Comparison of ENCODE assay signal across 14 cellular contexts in the genomic region with DNA sequence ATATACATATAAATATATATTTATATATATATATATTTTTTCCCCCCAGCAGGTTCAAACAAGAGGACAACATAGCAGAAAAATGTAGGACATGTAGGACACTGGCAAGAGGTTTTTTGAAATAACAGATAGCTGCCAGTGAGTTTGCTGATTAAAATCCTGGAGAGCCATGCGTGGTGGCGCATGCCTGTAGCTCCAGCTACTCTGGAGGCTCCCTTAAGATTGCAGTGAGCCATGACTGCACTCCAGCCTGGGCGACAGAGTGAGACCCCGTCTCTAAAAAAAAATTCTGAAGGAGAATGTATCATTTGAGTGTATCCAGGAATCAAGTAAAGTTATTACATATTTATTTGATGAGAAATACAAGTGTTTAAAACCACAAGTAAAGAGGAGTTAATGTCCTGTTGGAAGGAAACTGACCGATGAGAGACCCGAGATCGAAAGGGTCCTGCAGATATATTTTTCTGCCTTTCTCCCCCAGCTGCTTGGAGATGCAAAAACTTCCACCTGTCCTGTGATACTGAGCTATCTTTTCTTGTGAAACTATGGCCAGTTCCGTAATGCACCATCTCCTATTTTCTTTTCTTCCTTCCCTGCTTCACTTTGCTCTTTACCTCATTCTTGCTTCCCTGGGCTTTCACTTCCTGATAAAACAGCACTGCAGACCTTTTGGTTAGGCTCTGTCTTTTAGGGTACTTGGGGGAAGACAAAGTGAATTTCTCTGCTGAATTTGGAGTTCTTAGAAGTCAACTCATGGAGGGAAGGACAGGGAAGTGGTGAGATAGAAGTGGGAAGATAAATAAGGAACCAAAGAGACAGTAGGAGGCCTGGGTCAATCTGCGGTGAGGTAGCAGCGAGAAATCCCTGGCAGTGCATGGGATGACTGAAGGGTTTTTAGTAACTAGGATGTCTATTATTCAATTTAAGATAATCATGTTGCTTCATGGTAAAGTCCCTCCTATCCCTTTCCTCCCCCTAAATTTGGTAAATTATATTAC. TPM values are rescaled to one million over a fixed set of nuclear protein-coding genes. Genes with fewer than 3 reads are reported as not detected.
DNase-seq lines count a peak whose midpoint lies in the region; ATAC-seq and TF ChIP-seq lines count a peak whose summit lies in the region.
"Had no signal": no experiment of that assay in that cellular context is flagged by ENCODE, and none has a peak within 500 bp of the region (broad histone marks: within the 10 kb centered on the region; RNA-seq: fewer than 3 reads in every experiment).

No MANE protein-coding gene starts in this region.

- peak overlapping the region; percentile 5; the same call in 1 of the 2 replicates for H2AFZ ChIP-seq in Loucy (ENCODE audit: low read length)

- no peak overlapping the region for H3K4me3 Mint-ChIP-seq in activated CD4-positive, alpha-beta memory T cell treated with anti-CD3 and anti-CD28 coated beads, Interleukin-2, amount 10 ng/mL, durations not matched to agents 7 days and 5 days
- H3K4me3 Mint-ChIP-seq in activated CD4-positive, alpha-beta memory T cell treated with anti-CD3 and anti-CD28 coated beads for 36 hours: no peak overlapping the region
- no peak overlapping the region for H3K4me3 Mint-ChIP-seq in effector memory CD8-positive, alpha-beta T cell

- no peak overlapping the region for H3K4me3 ChIP-seq in Loucy (ENCODE audit: low read length, poor library complexity, severe bottlenecking)
- no peak overlapping the region for H3K4me3 ChIP-seq in sigmoid colon
- H3K4me3 ChIP-seq in colonic mucosa: no peak overlapping the region
- H3K4me3 ChIP-seq: pancreas, Peyer's patch, thoracic aorta had no signal

- POLR2A ChIA-PET in activated CD4-positive, alpha-beta memory T cell treated with anti-CD3 and anti-CD28 coated beads, Interleukin-2, amount 10 ng/mL, durations not matched to agents 7 days and 5 days (lab: Charles Lee): no interaction called here
- POLR2A ChIA-PET in activated CD4-positive, alpha-beta memory T cell treated with anti-CD3 and anti-CD28 coated beads for 36 hours (lab: Charles Lee): no interaction called here

- H3K9me3 Mint-ChIP-seq in activated CD4-positive, alpha-beta memory T cell treated with anti-CD3 and anti-CD28 coated beads, Interleukin-2, amount 10 ng/mL, durations not matched to agents 7 days and 5 days: no peaks in the 10 kb centered on the region
- H3K9me3 Mint-ChIP-seq in activated CD4-positive, alpha-beta memory T cell treated with anti-CD3 and anti-CD28 coated beads for 36 hours: no peaks in the 10 kb centered on the region
- no peaks in the 10 kb centered on the region for H3K9me3 Mint-ChIP-seq in effector memory CD8-positive, alpha-beta T cell

- H3K9ac ChIP-seq in Loucy (ENCODE audit: low read depth, low read length, poor library complexity, severe bottlenecking): no peak overlapping the region
- no peak overlapping the region for H3K9ac ChIP-seq in colonic mucosa (ENCODE audit: low read depth in 2 of 2, low read length in 2 of 2)

- intact Hi-C loops in activated CD4-positive, alpha-beta memory T cell treated with anti-CD3 and anti-CD28 coated beads for 36 hours (cut with micrococcal nuclease): no loop called here
- intact Hi-C loops in sigmoid colon (cut with DNase I) (no loop called here), colonic mucosa (cut with DNase I) (no loop called here)

- CTCF ChIA-PET in activated CD4-positive, alpha-beta memory T cell treated with anti-CD3 and anti-CD28 coated beads, Interleukin-2, amount 10 ng/mL, durations not matched to agents 7 days and 5 days (lab: Charles Lee): no interaction called here
- CTCF ChIA-PET in activated CD4-positive, alpha-beta memory T cell treated with anti-CD3 and anti-CD28 coated beads for 36 hours (lab: Charles Lee): interaction anchor here (0.7 to 1.0 kb wide), 2 partner anchors 9 to 124 kb away, joined by 3 to 4 read pairs; no protein-coding TSS in a partner anchor

- no peaks in the 10 kb centered on the region for H3K9me3 ChIP-seq in Loucy (ENCODE audit: insufficient read depth, low read depth, low read length)
- no peaks in the 10 kb centered on the region for H3K9me3 ChIP-seq in sigmoid colon
- no peaks in the 10 kb centered on the region for H3K9me3 ChIP-seq in colonic mucosa
- H3K9me3 ChIP-seq: pancreas, Peyer's patch, thoracic aorta had no signal

- no peaks in the 10 kb centered on the region for H3K4me1 Mint-ChIP-seq in activated CD4-positive, alpha-beta memory T cell treated with anti-CD3 and anti-CD28 coated beads, Interleukin-2, amount 10 ng/mL, durations not matched to agents 7 days and 5 days
- no peaks in the 10 kb centered on the region for H3K4me1 Mint-ChIP-seq in activated CD4-positive, alpha-beta memory T cell treated with anti-CD3 and anti-CD28 coated beads for 36 hours (ENCODE audit: low read depth)
- H3K4me1 Mint-ChIP-seq in effector memory CD8-positive, alpha-beta T cell (ENCODE audit: low read depth in 2 of 2): no peaks in the 10 kb centered on the region

- no peaks in the 10 kb centered on the region for H3K4me1 ChIP-seq in Loucy (ENCODE audit: insufficient read depth, low read length, poor library complexity, severe bottlenecking)
- no peaks in the 10 kb centered on the region for H3K4me1 ChIP-seq in sigmoid colon
- no peaks in the 10 kb centered on the region for H3K4me1 ChIP-seq in colonic mucosa
- H3K4me1 ChIP-seq: pancreas, Peyer's patch had no signal

- TF ChIP-seq EP300 in sigmoid colon (IDR thresholded peaks at IDR 0.05): no peak

- peaks cover 23% of the 10 kb centered on the region for H3K27me3 Mint-ChIP-seq in activated CD4-positive, alpha-beta memory T cell treated with anti-CD3 and anti-CD28 coated beads, Interleukin-2, amount 10 ng/mL, durations not matched to agents 7 days and 5 days
- peaks cover 11% of the 10 kb centered on the region for H3K27me3 Mint-ChIP-seq in activated CD4-positive, alpha-beta memory T cell treated with anti-CD3 and anti-CD28 coated beads for 36 hours
- peaks cover 0 to 7% of the 10 kb centered on the region in 2 donors for H3K27me3 Mint-ChIP-seq in effector memory CD8-positive, alpha-beta T cell

- WGBS in sigmoid colon, 2 donors: 63 to 87% methylated on average over 10 of the region's 10 CpGs

- H3K27ac Mint-ChIP-seq in activated CD4-positive, alpha-beta memory T cell treated with anti-CD3 and anti-CD28 coated beads, Interleukin-2, amount 10 ng/mL, durations not matched to agents 7 days and 5 days: no peak overlapping the region
- H3K27ac Mint-ChIP-seq in activated CD4-positive, alpha-beta memory T cell treated with anti-CD3 and anti-CD28 coated beads for 36 hours: no peak overlapping the region
- no peak overlapping the region for H3K27ac Mint-ChIP-seq in effector memory CD8-positive, alpha-beta T cell

- no peaks in the 10 kb centered on the region for H3K79me2 ChIP-seq in Loucy (ENCODE audit: insufficient read depth, low read length)

- peak; percentile 9 for ATAC-seq in effector memory CD8-positive, alpha-beta T cell (replicated peaks)

- TF ChIP-seq POLR2A in sigmoid colon (IDR thresholded peaks at IDR 0.05): no peak

- H3K27ac ChIP-seq in sigmoid colon (no peak overlapping the region), colonic mucosa (no peak overlapping the region)
- H3K27ac ChIP-seq: pancreas, Peyer's patch, thoracic aorta had no signal

- no peaks in the 10 kb centered on the region for H4K20me1 ChIP-seq in Loucy (ENCODE audit: insufficient read depth, low read length, poor library complexity, severe bottlenecking)

- no peaks in the 10 kb centered on the region for H3K9me2 ChIP-seq in Loucy (replicated peaks; ENCODE audit: low read depth, low read length)

- H3K4me2 ChIP-seq in Loucy (ENCODE audit: low read depth, low read length, poor library complexity, severe bottlenecking): no peak overlapping the region

- no peaks in the 10 kb centered on the region for H3K36me3 Mint-ChIP-seq in activated CD4-positive, alpha-beta memory T cell treated with anti-CD3 and anti-CD28 coated beads, Interleukin-2, amount 10 ng/mL, durations not matched to agents 7 days and 5 days (ENCODE audit: low read depth)
- no peaks in the 10 kb centered on the region for H3K36me3 Mint-ChIP-seq in activated CD4-positive, alpha-beta memory T cell treated with anti-CD3 and anti-CD28 coated beads for 36 hours
- peaks cover 4% of the 10 kb centered on the region for H3K36me3 Mint-ChIP-seq in effector memory CD8-positive, alpha-beta T cell (ENCODE audit: insufficient read depth)

- H3F3A ChIP-seq in Loucy (ENCODE audit: low read depth): no peaks in the 10 kb centered on the region

- H3K27me3 ChIP-seq in Loucy (ENCODE audit: insufficient read depth, low read length, poor library complexity, severe bottlenecking) (no peaks in the 10 kb centered on the region), sigmoid colon (no peaks in the 10 kb centered on the region), colonic mucosa (no peaks in the 10 kb centered on the region)
- H3K27me3 ChIP-seq: pancreas, Peyer's patch had no signal

- H3K36me3 ChIP-seq in Loucy (ENCODE audit: insufficient read depth, low read length) (no peaks in the 10 kb centered on the region), sigmoid colon (no peaks in the 10 kb centered on the region), colonic mucosa (no peaks in the 10 kb centered on the region)
- H3K36me3 ChIP-seq: pancreas, Peyer's patch, thoracic aorta had no signal

- TF ChIP-seq CTCF in Loucy (conservative IDR thresholded peaks at IDR 0.05; ENCODE audit: low read length) (no peak), sigmoid colon (IDR thresholded peaks at IDR 0.05) (no peak), colonic mucosa (IDR thresholded peaks at IDR 0.05) (no peak)

- DNase-seq in activated CD4-positive, alpha-beta memory T cell treated with anti-CD3 and anti-CD28 coated beads, Interleukin-2, amount 10 ng/mL, durations not matched to agents 7 days and 5 days: peak; percentile 19
- DNase-seq in activated CD4-positive, alpha-beta memory T cell treated with anti-CD3 and anti-CD28 coated beads for 36 hours: no peak
- no peak for DNase-seq in effector memory CD8-positive, alpha-beta T cell
- DNase-seq in sigmoid colon (peak; percentile 61), cerebellar cortex (ENCODE audit: low spot score) (no peak), AG08395 (ENCODE audit: low spot score) (no peak), colonic mucosa (no peak)
- DNase-seq: activated CD8-positive, alpha-beta memory T cell treated with anti-CD3 and anti-CD28 coated beads for 24 hours; foreskin melanocyte; MM.1S; pancreas; Peyer's patch had no signal

RNA-seq across cellular contexts. Expression of a gene that starts 41.2 kb away (rescaled TPM):
- total RNA-seq in activated CD4-positive, alpha-beta memory T cell treated with anti-CD3 and anti-CD28 coated beads, Interleukin-2, amount 10 ng/mL, durations not matched to agents 7 days and 5 days: 1 to 10 TPM; 3.2 to 3.4 TPM
- total RNA-seq in activated CD4-positive, alpha-beta memory T cell treated with anti-CD3 and anti-CD28 coated beads for 36 hours: 1 to 10 TPM; 3.4 to 3.8 TPM
- total RNA-seq in sigmoid colon (10 to 100 TPM; 20.2 to 32.3 (median 29.7) TPM), colonic mucosa (10 to 100 TPM; 19.2 to 39.0 TPM)
- 1 to 10 TPM; 1.8 to 5.6 (median 2.8) TPM for polyA plus RNA-seq in sigmoid colon

Comparison
In these comparisons a context has a peak if more than half of its experiments do, and no peak if none do; other contexts are left out.
1. DNase-seq: peak in activated CD4-positive, alpha-beta memory T cell treated with anti-CD3 and anti-CD28 coated beads, Interleukin-2, amount 10 ng/mL, durations not matched to agents 7 days and 5 days (single experiment) and sigmoid colon (single experiment); none in activated CD4-positive, alpha-beta memory T cell treated with anti-CD3 and anti-CD28 coated beads for 36 hours (single experiment), effector memory CD8-positive, alpha-beta T cell (0 of 3), cerebellar cortex (single experiment), AG08395 (single experiment) and colonic mucosa (single experiment).
2. RNA of a gene that starts 41.2 kb away (total RNA-seq): 19.2 to 39.0 TPM in colonic mucosa and 20.2 to 32.3 TPM in sigmoid colon; 3.4 to 3.8 TPM in activated CD4-positive, alpha-beta memory T cell treated with anti-CD3 and anti-CD28 coated beads for 36 hours and 3.2 to 3.4 TPM in activated CD4-positive, alpha-beta memory T cell treated with anti-CD3 and anti-CD28 coated beads, Interleukin-2, amount 10 ng/mL, durations not matched to agents 7 days and 5 days; every median in the first group is over 4 times any median in the second.